1 cellular context compared by ENCODE assay signal in the genomic region with DNA sequence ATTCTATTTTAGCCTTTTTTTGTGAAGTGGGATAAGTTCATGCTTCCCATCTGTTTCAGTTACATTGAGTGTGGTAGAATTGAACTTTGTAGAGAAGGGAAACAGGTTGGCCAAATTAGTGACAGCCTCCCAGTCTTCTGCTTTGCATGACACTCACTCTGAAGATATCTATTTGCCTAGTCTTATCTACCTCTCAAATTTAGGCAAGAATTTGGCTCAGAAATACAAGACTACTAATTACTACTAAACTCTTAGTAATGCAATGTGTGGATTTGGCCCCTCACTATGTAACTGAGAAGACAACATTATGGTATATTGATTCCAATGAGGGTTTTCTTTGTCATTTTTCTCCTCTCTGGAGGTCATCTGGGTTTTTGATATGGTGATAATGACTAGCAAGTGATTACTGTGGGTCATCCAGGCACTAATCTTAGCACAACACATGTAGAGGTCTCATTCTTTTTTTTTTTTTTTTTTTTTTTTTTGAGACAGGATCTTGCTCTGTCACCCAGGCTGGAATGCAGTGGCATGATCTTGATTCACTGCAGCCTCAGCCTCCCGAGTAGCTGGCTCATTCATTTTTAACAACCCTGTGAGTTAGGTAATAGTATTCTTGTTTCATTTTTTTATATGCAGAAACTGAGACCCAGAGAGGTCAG.
A peak's percentile ranks its signal among the peaks of the same experiment; 100 is the strongest.
TF ChIP-seq lines count a peak whose summit lies in the region.

No MANE protein-coding gene starts in this region.

TF ChIP-seq in K562, 482 proteins besides CTCF, POLR2A, EP300 and RAD21 (continued from another document and continues in another):
- TF ChIP-seq, protein P1, sequence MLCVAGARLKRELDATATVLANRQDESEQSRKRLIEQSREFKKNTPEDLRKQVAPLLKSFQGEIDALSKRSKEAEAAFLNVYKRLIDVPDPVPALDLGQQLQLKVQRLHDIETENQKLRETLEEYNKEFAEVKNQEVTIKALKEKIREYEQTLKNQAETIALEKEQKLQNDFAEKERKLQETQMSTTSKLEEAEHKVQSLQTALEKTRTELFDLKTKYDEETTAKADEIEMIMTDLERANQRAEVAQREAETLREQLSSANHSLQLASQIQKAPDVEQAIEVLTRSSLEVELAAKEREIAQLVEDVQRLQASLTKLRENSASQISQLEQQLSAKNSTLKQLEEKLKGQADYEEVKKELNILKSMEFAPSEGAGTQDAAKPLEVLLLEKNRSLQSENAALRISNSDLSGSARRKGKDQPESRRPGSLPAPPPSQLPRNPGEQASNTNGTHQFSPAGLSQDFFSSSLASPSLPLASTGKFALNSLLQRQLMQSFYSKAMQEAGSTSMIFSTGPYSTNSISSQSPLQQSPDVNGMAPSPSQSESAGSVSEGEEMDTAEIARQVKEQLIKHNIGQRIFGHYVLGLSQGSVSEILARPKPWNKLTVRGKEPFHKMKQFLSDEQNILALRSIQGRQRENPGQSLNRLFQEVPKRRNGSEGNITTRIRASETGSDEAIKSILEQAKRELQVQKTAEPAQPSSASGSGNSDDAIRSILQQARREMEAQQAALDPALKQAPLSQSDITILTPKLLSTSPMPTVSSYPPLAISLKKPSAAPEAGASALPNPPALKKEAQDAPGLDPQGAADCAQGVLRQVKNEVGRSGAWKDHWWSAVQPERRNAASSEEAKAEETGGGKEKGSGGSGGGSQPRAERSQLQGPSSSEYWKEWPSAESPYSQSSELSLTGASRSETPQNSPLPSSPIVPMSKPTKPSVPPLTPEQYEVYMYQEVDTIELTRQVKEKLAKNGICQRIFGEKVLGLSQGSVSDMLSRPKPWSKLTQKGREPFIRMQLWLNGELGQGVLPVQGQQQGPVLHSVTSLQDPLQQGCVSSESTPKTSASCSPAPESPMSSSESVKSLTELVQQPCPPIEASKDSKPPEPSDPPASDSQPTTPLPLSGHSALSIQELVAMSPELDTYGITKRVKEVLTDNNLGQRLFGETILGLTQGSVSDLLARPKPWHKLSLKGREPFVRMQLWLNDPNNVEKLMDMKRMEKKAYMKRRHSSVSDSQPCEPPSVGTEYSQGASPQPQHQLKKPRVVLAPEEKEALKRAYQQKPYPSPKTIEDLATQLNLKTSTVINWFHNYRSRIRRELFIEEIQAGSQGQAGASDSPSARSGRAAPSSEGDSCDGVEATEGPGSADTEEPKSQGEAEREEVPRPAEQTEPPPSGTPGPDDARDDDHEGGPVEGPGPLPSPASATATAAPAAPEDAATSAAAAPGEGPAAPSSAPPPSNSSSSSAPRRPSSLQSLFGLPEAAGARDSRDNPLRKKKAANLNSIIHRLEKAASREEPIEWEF (CRISPR knock-in tag; IDR thresholded peaks at IDR 0.05): no peak
- TF ChIP-seq, protein P2, sequence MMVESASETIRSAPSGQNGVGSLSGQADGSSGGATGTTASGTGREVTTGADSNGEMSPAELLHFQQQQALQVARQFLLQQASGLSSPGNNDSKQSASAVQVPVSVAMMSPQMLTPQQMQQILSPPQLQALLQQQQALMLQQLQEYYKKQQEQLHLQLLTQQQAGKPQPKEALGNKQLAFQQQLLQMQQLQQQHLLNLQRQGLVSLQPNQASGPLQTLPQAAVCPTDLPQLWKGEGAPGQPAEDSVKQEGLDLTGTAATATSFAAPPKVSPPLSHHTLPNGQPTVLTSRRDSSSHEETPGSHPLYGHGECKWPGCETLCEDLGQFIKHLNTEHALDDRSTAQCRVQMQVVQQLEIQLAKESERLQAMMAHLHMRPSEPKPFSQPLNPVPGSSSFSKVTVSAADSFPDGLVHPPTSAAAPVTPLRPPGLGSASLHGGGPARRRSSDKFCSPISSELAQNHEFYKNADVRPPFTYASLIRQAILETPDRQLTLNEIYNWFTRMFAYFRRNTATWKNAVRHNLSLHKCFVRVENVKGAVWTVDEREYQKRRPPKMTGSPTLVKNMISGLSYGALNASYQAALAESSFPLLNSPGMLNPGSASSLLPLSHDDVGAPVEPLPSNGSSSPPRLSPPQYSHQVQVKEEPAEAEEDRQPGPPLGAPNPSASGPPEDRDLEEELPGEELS (CRISPR knock-in tag; IDR thresholded peaks at IDR 0.05; ENCODE audit: borderline replicate concordance): no peak
- TF ChIP-seq DACH1 (IDR thresholded peaks at IDR 0.05; ENCODE audit: partially characterized antibody) (peak; percentile 62), POLR2AphosphoS2 (IDR thresholded peaks at IDR 0.05; ENCODE audit: low read length) (no peak), TCF7 (IDR thresholded peaks at IDR 0.05; ENCODE audit: borderline replicate concordance) (no peak), ESRRA (IDR thresholded peaks at IDR 0.05; ENCODE audit: borderline replicate concordance, low read depth) (peak; percentile 55; the same call in 1 of the 2 replicates), MEF2D (tag; conservative IDR thresholded peaks at IDR 0.05; ENCODE audit: low read depth) (no peak), MYNN (IDR thresholded peaks at IDR 0.05) (peak; percentile 24; the same call in 1 of the 2 replicates), MYNN (CRISPR knock-in tag; IDR thresholded peaks at IDR 0.05) (no peak), KLF16 (IDR thresholded peaks at IDR 0.05) (peak; percentile 71), ZNF79 (CRISPR knock-in tag; IDR thresholded peaks at IDR 0.05; ENCODE audit: low read depth) (no peak), ARHGAP35 (IDR thresholded peaks at IDR 0.05; ENCODE audit: partially characterized antibody) (no peak), ZKSCAN8 (CRISPR knock-in tag; IDR thresholded peaks at IDR 0.05) (peak; percentile 68; the same call in 1 of the 2 replicates), ZNF212 (CRISPR knock-in tag; IDR thresholded peaks at IDR 0.05) (no peak), HLTF (IDR thresholded peaks at IDR 0.05) (no peak), TOE1 (IDR thresholded peaks at IDR 0.05; ENCODE audit: borderline replicate concordance) (no peak), TOE1 (CRISPR knock-in tag; IDR thresholded peaks at IDR 0.05; ENCODE audit: borderline replicate concordance, low read depth) (no peak)
- TF ChIP-seq, protein P3, sequence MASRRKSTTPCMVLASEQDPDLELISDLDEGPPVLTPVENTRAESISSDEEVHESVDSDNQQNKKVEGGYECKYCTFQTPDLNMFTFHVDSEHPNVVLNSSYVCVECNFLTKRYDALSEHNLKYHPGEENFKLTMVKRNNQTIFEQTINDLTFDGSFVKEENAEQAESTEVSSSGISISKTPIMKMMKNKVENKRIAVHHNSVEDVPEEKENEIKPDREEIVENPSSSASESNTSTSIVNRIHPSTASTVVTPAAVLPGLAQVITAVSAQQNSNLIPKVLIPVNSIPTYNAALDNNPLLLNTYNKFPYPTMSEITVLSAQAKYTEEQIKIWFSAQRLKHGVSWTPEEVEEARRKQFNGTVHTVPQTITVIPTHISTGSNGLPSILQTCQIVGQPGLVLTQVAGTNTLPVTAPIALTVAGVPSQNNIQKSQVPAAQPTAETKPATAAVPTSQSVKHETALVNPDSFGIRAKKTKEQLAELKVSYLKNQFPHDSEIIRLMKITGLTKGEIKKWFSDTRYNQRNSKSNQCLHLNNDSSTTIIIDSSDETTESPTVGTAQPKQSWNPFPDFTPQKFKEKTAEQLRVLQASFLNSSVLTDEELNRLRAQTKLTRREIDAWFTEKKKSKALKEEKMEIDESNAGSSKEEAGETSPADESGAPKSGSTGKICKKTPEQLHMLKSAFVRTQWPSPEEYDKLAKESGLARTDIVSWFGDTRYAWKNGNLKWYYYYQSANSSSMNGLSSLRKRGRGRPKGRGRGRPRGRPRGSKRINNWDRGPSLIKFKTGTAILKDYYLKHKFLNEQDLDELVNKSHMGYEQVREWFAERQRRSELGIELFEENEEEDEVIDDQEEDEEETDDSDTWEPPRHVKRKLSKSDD (conservative IDR thresholded peaks at IDR 0.05; ENCODE audit: low read length): no peak
- TF ChIP-seq, protein P4, sequence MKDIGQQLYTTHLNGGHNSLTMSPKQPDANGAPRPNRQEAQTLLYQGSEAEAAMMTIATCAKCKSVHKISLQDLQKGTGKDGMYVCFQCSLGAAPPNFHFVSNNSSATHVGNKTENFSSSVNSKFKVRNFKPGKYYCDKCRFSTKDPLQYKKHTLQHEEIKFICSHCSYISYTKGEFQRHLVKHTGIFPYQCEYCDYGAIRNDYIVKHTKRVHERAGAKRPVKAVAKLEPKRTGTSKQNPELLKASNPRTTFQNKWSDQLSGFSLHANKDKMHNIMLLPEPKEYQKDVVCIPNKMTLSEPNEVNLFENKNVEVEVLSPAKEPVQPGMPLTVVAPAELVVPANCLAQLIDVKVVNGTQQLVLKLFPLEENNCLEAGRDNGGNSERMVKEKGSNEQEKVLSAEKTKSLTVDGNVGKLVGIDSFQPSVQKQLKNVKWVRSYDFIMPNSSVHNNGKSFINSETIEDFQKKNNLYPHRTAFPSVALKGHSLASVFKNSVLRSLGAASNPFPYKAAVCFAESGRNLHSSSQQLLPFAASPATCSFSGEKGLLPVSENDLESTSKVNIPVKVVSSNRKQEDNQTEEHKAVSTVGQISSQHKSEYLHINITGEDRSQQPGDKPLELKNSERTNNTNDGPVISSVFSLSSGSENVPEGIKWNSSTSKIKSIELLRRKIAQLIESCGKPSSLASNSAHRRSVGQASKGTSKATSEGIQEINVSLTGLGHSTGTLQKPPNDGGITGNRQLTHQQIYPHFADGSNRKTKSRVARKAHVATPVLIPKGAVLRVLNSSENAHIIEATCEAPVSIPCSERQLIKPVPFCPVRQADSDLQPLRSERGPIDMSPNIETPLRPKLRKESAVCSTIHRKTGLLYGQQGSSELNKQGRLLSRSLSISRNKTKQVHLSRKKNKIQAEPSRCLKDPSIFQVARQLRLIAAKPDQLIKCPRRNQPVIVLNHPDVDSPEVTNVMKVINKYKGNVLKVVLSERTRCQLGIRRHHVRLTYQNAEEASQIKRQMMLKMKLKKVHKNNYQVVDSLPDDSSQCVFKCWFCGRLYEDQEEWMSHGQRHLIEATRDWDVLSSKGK (CRISPR knock-in tag; IDR thresholded peaks at IDR 0.05): no peak
- TF ChIP-seq, protein P5, sequence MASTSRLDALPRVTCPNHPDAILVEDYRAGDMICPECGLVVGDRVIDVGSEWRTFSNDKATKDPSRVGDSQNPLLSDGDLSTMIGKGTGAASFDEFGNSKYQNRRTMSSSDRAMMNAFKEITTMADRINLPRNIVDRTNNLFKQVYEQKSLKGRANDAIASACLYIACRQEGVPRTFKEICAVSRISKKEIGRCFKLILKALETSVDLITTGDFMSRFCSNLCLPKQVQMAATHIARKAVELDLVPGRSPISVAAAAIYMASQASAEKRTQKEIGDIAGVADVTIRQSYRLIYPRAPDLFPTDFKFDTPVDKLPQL (IDR thresholded peaks at IDR 0.05; ENCODE audit: extremely low read depth, insufficient read length): no peak
- TF ChIP-seq, protein P6, sequence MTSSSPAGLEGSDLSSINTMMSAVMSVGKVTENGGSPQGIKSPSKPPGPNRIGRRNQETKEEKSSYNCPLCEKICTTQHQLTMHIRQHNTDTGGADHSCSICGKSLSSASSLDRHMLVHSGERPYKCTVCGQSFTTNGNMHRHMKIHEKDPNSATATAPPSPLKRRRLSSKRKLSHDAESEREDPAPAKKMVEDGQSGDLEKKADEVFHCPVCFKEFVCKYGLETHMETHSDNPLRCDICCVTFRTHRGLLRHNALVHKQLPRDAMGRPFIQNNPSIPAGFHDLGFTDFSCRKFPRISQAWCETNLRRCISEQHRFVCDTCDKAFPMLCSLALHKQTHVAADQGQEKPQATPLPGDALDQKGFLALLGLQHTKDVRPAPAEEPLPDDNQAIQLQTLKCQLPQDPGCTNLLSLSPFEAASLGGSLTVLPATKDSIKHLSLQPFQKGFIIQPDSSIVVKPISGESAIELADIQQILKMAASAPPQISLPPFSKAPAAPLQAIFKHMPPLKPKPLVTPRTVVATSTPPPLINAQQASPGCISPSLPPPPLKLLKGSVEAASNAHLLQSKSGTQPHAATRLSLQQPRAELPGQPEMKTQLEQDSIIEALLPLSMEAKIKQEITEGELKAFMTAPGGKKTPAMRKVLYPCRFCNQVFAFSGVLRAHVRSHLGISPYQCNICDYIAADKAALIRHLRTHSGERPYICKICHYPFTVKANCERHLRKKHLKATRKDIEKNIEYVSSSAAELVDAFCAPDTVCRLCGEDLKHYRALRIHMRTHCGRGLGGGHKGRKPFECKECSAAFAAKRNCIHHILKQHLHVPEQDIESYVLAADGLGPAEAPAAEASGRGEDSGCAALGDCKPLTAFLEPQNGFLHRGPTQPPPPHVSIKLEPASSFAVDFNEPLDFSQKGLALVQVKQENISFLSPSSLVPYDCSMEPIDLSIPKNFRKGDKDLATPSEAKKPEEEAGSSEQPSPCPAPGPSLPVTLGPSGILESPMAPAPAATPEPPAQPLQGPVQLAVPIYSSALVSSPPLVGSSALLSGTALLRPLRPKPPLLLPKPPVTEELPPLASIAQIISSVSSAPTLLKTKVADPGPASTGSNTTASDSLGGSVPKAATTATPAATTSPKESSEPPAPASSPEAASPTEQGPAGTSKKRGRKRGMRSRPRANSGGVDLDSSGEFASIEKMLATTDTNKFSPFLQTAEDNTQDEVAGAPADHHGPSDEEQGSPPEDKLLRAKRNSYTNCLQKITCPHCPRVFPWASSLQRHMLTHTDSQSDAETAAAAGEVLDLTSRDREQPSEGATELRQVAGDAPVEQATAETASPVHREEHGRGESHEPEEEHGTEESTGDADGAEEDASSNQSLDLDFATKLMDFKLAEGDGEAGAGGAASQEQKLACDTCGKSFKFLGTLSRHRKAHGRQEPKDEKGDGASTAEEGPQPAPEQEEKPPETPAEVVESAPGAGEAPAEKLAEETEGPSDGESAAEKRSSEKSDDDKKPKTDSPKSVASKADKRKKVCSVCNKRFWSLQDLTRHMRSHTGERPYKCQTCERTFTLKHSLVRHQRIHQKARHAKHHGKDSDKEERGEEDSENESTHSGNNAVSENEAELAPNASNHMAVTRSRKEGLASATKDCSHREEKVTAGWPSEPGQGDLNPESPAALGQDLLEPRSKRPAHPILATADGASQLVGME (CRISPR knock-in tag; IDR thresholded peaks at IDR 0.05): no peak
- TF ChIP-seq, protein P7, sequence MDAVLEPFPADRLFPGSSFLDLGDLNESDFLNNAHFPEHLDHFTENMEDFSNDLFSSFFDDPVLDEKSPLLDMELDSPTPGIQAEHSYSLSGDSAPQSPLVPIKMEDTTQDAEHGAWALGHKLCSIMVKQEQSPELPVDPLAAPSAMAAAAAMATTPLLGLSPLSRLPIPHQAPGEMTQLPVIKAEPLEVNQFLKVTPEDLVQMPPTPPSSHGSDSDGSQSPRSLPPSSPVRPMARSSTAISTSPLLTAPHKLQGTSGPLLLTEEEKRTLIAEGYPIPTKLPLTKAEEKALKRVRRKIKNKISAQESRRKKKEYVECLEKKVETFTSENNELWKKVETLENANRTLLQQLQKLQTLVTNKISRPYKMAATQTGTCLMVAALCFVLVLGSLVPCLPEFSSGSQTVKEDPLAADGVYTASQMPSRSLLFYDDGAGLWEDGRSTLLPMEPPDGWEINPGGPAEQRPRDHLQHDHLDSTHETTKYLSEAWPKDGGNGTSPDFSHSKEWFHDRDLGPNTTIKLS (IDR thresholded peaks at IDR 0.05; ENCODE audit: borderline replicate concordance, low read depth): no peak
- TF ChIP-seq, protein P8, sequence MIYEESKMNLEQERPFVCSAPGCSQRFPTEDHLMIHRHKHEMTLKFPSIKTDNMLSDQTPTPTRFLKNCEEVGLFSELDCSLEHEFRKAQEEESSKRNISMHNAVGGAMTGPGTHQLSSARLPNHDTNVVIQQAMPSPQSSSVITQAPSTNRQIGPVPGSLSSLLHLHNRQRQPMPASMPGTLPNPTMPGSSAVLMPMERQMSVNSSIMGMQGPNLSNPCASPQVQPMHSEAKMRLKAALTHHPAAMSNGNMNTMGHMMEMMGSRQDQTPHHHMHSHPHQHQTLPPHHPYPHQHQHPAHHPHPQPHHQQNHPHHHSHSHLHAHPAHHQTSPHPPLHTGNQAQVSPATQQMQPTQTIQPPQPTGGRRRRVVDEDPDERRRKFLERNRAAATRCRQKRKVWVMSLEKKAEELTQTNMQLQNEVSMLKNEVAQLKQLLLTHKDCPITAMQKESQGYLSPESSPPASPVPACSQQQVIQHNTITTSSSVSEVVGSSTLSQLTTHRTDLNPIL (CRISPR knock-in tag; IDR thresholded peaks at IDR 0.05): no peak
